ENCODE assay signal across 1 cellular context in the genomic region with DNA sequence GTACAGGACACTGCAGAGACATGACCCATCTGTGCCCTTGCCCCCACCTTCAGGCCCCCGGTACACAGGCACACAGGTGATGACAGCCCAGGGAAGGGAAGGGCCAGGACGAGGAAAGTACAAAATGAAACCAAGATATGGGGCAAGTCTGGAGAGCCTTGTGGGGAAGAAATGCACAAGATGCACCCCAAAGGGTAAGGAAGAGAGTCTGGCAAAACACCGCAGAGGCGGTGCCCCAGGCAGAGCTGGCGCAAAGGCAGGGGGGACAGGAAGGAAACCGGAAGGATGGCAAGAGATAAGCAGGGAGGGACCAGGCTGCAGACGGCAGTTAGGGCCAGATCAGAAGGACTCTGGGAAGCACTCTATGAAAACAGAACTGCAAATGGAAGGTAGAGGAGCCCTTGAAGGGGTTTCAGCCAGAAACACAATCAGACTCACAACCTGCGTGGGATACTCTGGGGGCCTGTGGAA.
A peak's percentile ranks its signal among the peaks of the same experiment; 100 is the strongest.
TF ChIP-seq lines count a peak whose summit lies in the region.

No MANE protein-coding gene starts in this region.

TF ChIP-seq in K562, 482 proteins besides CTCF, POLR2A, EP300 and RAD21 (continued from another document and continues in another):
- TF ChIP-seq KDM5B (IDR thresholded peaks at IDR 0.05; ENCODE audit: insufficient replicate concordance, low read depth, low read length) (no peak), XRCC4 (IDR thresholded peaks at IDR 0.05; ENCODE audit: extremely low read depth, insufficient read depth, insufficient read length) (no peak), ELF4 (CRISPR knock-in tag; IDR thresholded peaks at IDR 0.05) (peak; percentile 75), CBX5 (IDR thresholded peaks at IDR 0.05; ENCODE audit: borderline replicate concordance, low read depth) (no peak), BMI1 (IDR thresholded peaks at IDR 0.05; ENCODE audit: low read length) (no peak), HMG20A (CRISPR knock-in tag; conservative IDR thresholded peaks at IDR 0.05) (no peak), TCF3 (CRISPR knock-in tag; IDR thresholded peaks at IDR 0.05) (peak; percentile 82), ETS2 (tag; IDR thresholded peaks at IDR 0.05; ENCODE audit: borderline replicate concordance, poor library complexity, severe bottlenecking) (no peak), YY1 (IDR thresholded peaks at IDR 0.05; ENCODE audit: borderline replicate concordance in 1 of 3, control insufficient read depth in 1 of 3, extremely low read depth in 1 of 3, insufficient read depth in 3 of 3, insufficient read length in 1 of 3, insufficient replicate concordance in 2 of 3, low read depth in 1 of 3, low read length in 2 of 3) (peak in 1 of 3 experiments; percentile 51), EP400 (IDR thresholded peaks at IDR 0.05) (peak; percentile 40; the same call in 1 of the 2 replicates), ZNF253 (CRISPR knock-in tag; conservative IDR thresholded peaks at IDR 0.05) (no peak), CTBP1 (IDR thresholded peaks at IDR 0.05; ENCODE audit: borderline replicate concordance) (peak; percentile 85), SNIP1 (IDR thresholded peaks at IDR 0.05; ENCODE audit: low read depth) (no peak), NFXL1 (CRISPR knock-in tag; IDR thresholded peaks at IDR 0.05) (no peak), ZNF586 (CRISPR knock-in tag; conservative IDR thresholded peaks at IDR 0.05) (no peak), GABPB1 (CRISPR knock-in tag; IDR thresholded peaks at IDR 0.05) (peak; percentile 75), ZNF121 (CRISPR knock-in tag; conservative IDR thresholded peaks at IDR 0.05) (no peak), ZNF436 (CRISPR knock-in tag; IDR thresholded peaks at IDR 0.05) (no peak), RBBP5 (IDR thresholded peaks at IDR 0.05; ENCODE audit: borderline replicate concordance, insufficient read depth, low read length, poor library complexity, severe bottlenecking) (peak; percentile 27), KDM2B (CRISPR knock-in tag; IDR thresholded peaks at IDR 0.05) (no peak), C11orf30 (IDR thresholded peaks at IDR 0.05; ENCODE audit: low read depth) (no peak), SMAD3 (CRISPR knock-in tag; conservative IDR thresholded peaks at IDR 0.05) (no peak), IRF2 (CRISPR knock-in tag; IDR thresholded peaks at IDR 0.05) (no peak), RBM22 (IDR thresholded peaks at IDR 0.05; ENCODE audit: low read depth, low read length, poor library complexity, severe bottlenecking) (no peak), THRAP3 (IDR thresholded peaks at IDR 0.05; ENCODE audit: borderline replicate concordance) (no peak), ZC3H8 (IDR thresholded peaks at IDR 0.05) (no peak), NRF1 (conservative IDR thresholded peaks at IDR 0.05 in 1 of 2, IDR thresholded peaks at IDR 0.05 in 1 of 2) (peak; percentile 49 to 58), PCBP1 (IDR thresholded peaks at IDR 0.05; ENCODE audit: low read depth, low read length, poor library complexity, severe bottlenecking) (no peak), ZNF384 (IDR thresholded peaks at IDR 0.05; ENCODE audit: low read depth, low read length) (no peak), MAFG (tag; conservative IDR thresholded peaks at IDR 0.05) (no peak), NR4A1 (CRISPR knock-in tag; IDR thresholded peaks at IDR 0.05) (peak; percentile 80; the same call in 1 of the 2 replicates), NR4A1 (tag; IDR thresholded peaks at IDR 0.05) (peak; percentile 75; the same call in 1 of the 2 replicates), COPS2 (conservative IDR thresholded peaks at IDR 0.05) (no peak), ZNF140 (CRISPR knock-in tag; IDR thresholded peaks at IDR 0.05) (no peak), PTRF (tag; IDR thresholded peaks at IDR 0.05) (no peak), PHB (CRISPR knock-in tag; IDR thresholded peaks at IDR 0.05) (no peak), TEAD2 (tag; IDR thresholded peaks at IDR 0.05) (no peak), POLR2AphosphoS2 (IDR thresholded peaks at IDR 0.05; ENCODE audit: low read length) (no peak), KDM1A (IDR thresholded peaks at IDR 0.05) (peak; percentile 21 to 52; a peak in 2 of 4 replicates), STAG1 (CRISPR knock-in tag; IDR thresholded peaks at IDR 0.05; ENCODE audit: borderline replicate concordance) (no peak), RFX7 (CRISPR knock-in tag; IDR thresholded peaks at IDR 0.05) (no peak), BRF1 (IDR thresholded peaks at IDR 0.05; ENCODE audit: borderline replicate concordance, extremely low read depth, insufficient read length) (no peak)
- TF ChIP-seq, protein P1, sequence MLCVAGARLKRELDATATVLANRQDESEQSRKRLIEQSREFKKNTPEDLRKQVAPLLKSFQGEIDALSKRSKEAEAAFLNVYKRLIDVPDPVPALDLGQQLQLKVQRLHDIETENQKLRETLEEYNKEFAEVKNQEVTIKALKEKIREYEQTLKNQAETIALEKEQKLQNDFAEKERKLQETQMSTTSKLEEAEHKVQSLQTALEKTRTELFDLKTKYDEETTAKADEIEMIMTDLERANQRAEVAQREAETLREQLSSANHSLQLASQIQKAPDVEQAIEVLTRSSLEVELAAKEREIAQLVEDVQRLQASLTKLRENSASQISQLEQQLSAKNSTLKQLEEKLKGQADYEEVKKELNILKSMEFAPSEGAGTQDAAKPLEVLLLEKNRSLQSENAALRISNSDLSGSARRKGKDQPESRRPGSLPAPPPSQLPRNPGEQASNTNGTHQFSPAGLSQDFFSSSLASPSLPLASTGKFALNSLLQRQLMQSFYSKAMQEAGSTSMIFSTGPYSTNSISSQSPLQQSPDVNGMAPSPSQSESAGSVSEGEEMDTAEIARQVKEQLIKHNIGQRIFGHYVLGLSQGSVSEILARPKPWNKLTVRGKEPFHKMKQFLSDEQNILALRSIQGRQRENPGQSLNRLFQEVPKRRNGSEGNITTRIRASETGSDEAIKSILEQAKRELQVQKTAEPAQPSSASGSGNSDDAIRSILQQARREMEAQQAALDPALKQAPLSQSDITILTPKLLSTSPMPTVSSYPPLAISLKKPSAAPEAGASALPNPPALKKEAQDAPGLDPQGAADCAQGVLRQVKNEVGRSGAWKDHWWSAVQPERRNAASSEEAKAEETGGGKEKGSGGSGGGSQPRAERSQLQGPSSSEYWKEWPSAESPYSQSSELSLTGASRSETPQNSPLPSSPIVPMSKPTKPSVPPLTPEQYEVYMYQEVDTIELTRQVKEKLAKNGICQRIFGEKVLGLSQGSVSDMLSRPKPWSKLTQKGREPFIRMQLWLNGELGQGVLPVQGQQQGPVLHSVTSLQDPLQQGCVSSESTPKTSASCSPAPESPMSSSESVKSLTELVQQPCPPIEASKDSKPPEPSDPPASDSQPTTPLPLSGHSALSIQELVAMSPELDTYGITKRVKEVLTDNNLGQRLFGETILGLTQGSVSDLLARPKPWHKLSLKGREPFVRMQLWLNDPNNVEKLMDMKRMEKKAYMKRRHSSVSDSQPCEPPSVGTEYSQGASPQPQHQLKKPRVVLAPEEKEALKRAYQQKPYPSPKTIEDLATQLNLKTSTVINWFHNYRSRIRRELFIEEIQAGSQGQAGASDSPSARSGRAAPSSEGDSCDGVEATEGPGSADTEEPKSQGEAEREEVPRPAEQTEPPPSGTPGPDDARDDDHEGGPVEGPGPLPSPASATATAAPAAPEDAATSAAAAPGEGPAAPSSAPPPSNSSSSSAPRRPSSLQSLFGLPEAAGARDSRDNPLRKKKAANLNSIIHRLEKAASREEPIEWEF (CRISPR knock-in tag; IDR thresholded peaks at IDR 0.05) = no peak
- TF ChIP-seq, protein P2, sequence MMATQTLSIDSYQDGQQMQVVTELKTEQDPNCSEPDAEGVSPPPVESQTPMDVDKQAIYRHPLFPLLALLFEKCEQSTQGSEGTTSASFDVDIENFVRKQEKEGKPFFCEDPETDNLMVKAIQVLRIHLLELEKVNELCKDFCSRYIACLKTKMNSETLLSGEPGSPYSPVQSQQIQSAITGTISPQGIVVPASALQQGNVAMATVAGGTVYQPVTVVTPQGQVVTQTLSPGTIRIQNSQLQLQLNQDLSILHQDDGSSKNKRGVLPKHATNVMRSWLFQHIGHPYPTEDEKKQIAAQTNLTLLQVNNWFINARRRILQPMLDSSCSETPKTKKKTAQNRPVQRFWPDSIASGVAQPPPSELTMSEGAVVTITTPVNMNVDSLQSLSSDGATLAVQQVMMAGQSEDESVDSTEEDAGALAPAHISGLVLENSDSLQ (IDR thresholded peaks at IDR 0.05) = no peak; the same call in 1 of the 2 replicates
- TF ChIP-seq, protein P3, sequence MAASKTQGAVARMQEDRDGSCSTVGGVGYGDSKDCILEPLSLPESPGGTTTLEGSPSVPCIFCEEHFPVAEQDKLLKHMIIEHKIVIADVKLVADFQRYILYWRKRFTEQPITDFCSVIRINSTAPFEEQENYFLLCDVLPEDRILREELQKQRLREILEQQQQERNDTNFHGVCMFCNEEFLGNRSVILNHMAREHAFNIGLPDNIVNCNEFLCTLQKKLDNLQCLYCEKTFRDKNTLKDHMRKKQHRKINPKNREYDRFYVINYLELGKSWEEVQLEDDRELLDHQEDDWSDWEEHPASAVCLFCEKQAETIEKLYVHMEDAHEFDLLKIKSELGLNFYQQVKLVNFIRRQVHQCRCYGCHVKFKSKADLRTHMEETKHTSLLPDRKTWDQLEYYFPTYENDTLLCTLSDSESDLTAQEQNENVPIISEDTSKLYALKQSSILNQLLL (CRISPR knock-in tag; IDR thresholded peaks at IDR 0.05; ENCODE audit: borderline replicate concordance) = no peak
- TF ChIP-seq, protein P4, sequence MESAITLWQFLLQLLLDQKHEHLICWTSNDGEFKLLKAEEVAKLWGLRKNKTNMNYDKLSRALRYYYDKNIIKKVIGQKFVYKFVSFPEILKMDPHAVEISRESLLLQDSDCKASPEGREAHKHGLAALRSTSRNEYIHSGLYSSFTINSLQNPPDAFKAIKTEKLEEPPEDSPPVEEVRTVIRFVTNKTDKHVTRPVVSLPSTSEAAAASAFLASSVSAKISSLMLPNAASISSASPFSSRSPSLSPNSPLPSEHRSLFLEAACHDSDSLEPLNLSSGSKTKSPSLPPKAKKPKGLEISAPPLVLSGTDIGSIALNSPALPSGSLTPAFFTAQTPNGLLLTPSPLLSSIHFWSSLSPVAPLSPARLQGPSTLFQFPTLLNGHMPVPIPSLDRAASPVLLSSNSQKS (CRISPR knock-in tag; IDR thresholded peaks at IDR 0.05) = no peak
- TF ChIP-seq, protein P5, sequence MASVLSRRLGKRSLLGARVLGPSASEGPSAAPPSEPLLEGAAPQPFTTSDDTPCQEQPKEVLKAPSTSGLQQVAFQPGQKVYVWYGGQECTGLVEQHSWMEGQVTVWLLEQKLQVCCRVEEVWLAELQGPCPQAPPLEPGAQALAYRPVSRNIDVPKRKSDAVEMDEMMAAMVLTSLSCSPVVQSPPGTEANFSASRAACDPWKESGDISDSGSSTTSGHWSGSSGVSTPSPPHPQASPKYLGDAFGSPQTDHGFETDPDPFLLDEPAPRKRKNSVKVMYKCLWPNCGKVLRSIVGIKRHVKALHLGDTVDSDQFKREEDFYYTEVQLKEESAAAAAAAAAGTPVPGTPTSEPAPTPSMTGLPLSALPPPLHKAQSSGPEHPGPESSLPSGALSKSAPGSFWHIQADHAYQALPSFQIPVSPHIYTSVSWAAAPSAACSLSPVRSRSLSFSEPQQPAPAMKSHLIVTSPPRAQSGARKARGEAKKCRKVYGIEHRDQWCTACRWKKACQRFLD (CRISPR knock-in tag; IDR thresholded peaks at IDR 0.05) = no peak; the same call in 1 of the 2 replicates
- TF ChIP-seq, protein P6, sequence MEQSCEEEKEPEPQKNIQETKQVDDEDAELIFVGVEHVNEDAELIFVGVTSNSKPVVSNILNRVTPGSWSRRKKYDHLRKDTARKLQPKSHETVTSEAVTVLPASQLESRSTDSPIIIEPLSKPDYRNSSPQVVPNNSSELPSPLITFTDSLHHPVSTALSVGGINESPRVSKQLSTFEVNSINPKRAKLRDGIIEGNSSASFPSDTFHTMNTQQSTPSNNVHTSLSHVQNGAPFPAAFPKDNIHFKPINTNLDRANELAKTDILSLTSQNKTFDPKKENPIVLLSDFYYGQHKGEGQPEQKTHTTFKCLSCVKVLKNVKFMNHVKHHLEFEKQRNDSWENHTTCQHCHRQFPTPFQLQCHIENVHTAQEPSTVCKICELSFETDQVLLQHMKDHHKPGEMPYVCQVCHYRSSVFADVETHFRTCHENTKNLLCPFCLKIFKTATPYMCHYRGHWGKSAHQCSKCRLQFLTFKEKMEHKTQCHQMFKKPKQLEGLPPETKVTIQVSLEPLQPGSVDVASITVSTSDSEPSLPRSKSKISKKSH (CRISPR knock-in tag; IDR thresholded peaks at IDR 0.05) = no peak
- TF ChIP-seq, protein P7, sequence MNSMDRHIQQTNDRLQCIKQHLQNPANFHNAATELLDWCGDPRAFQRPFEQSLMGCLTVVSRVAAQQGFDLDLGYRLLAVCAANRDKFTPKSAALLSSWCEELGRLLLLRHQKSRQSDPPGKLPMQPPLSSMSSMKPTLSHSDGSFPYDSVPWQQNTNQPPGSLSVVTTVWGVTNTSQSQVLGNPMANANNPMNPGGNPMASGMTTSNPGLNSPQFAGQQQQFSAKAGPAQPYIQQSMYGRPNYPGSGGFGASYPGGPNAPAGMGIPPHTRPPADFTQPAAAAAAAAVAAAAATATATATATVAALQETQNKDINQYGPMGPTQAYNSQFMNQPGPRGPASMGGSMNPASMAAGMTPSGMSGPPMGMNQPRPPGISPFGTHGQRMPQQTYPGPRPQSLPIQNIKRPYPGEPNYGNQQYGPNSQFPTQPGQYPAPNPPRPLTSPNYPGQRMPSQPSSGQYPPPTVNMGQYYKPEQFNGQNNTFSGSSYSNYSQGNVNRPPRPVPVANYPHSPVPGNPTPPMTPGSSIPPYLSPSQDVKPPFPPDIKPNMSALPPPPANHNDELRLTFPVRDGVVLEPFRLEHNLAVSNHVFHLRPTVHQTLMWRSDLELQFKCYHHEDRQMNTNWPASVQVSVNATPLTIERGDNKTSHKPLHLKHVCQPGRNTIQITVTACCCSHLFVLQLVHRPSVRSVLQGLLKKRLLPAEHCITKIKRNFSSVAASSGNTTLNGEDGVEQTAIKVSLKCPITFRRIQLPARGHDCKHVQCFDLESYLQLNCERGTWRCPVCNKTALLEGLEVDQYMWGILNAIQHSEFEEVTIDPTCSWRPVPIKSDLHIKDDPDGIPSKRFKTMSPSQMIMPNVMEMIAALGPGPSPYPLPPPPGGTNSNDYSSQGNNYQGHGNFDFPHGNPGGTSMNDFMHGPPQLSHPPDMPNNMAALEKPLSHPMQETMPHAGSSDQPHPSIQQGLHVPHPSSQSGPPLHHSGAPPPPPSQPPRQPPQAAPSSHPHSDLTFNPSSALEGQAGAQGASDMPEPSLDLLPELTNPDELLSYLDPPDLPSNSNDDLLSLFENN (IDR thresholded peaks at IDR 0.05; ENCODE audit: low read depth in 2 of 2, low read length in 2 of 2) = peak in 1 of 2 experiments; percentile 71; a peak in 1 of 4 replicates
- TF ChIP-seq, protein P8, sequence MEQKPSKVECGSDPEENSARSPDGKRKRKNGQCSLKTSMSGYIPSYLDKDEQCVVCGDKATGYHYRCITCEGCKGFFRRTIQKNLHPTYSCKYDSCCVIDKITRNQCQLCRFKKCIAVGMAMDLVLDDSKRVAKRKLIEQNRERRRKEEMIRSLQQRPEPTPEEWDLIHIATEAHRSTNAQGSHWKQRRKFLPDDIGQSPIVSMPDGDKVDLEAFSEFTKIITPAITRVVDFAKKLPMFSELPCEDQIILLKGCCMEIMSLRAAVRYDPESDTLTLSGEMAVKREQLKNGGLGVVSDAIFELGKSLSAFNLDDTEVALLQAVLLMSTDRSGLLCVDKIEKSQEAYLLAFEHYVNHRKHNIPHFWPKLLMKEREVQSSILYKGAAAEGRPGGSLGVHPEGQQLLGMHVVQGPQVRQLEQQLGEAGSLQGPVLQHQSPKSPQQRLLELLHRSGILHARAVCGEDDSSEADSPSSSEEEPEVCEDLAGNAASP (IDR thresholded peaks at IDR 0.05) = no peak
